In the genomic region with DNA sequence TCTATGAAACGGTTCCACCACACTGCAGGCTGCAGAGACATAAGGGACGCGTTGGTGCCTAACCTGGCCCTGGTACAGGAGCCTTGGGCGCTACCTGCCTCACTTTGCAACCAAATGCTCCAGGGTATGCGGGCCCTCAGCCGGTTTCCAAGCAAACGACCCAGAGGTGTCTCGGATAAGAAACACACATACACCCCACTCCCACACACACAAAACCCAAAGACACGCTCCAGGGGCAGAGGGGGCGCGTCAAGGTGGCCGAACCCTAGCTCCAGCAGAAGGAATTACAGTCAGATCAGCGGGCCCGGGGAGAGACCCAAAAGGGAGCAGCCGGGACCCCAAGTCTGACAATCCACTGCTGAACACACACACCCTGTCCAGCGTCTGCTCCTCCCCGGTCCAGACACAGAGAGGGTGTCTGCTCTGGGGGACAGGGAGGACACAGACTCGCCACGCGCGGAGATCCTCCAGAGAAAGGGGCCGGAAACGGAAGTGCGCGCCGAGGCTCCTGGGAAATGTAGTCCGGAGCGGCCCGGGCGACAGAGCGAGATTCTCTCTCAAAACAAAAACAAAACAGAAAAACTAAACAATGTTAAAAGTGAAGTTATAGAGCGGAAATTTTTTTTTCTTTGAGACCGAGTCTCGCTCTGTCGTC, we compare ENCODE assay signal across 8 cellular contexts. TPM values are rescaled to one million over a fixed set of nuclear protein-coding genes. Genes with fewer than 3 reads are reported as not detected.
DNase-seq lines count a peak whose midpoint lies in the region; ATAC-seq, FAIRE-seq and TF ChIP-seq lines count a peak whose summit lies in the region.
"Not testable (repeated sequence)": the region's sequence is repeated elsewhere in the genome, so short reads cannot be mapped to it uniquely, and the experiment has no call there.

TSS of gene TRIM16 (minus strand) at position 488 of the 655 bp plus-strand sequence. CDS start 32,702 bp downstream, outside the sequence.

- CTCF ChIA-PET in activated CD4-positive, alpha-beta T cell treated with anti-CD3 and anti-CD28 coated beads, Interleukin-2, amount 10 ng/mL, durations not matched to agents 7 days and 5 days (lab: Charles Lee), result not testable (repeated sequence)

- FAIRE-seq in GM19239 (lab: Jason Lieb, UNC), result peak; percentile 86

- not testable (repeated sequence) for DNase-seq in AG09309 (ENCODE audit: low read depth)
- peak; percentile 32 for DNase-seq in GM19239 (ENCODE audit: insufficient read length, low spot score)
- DNase-seq in NCI-H510A treated with DMSO at 0.1 percent for 48 hours (lab: John Stamatoyannopoulos, UW), result peak; percentile 4
- DNase-seq in activated CD4-positive, alpha-beta T cell treated with anti-CD3 and anti-CD28 coated beads, Interleukin-2, amount 10 ng/mL, durations not matched to agents 7 days and 5 days, result peak; percentile 84
- DNase-seq in coronary artery (ENCODE audit: low spot score), result peak; percentile 83
- peak; percentile 72 to 88 for DNase-seq in left colon
- peak; percentile 50 to 71 for DNase-seq in stimulated activated CD4-positive, alpha-beta T cell treated with anti-CD3 and anti-CD28 coated beads, Interleukin-15, amount 100 ng/mL, for 48 hours (ENCODE audit: low read depth in 2 of 2)

- POLR2A ChIA-PET in activated CD4-positive, alpha-beta T cell treated with anti-CD3 and anti-CD28 coated beads, Interleukin-2, amount 10 ng/mL, durations not matched to agents 7 days and 5 days (lab: Charles Lee), result not testable (repeated sequence)

- peak within 1 kb of the TSS; percentile 57 for H3K4me3 ChIP-seq in AG09309 (ENCODE audit: control insufficient read depth, low read depth, low read length)
- H3K4me3 ChIP-seq in coronary artery, result peak within 1 kb of the TSS; percentile 77

- peak; percentile 18 for TF ChIP-seq CTCF in AG09309 (IDR thresholded peaks at IDR 0.05; ENCODE audit: control insufficient read depth, insufficient read depth, low read depth, low read length, missing control alignments)
- TF ChIP-seq CTCF in coronary artery (IDR thresholded peaks at IDR 0.05), result not testable (repeated sequence)

- H3K27me3 Mint-ChIP-seq in activated CD4-positive, alpha-beta T cell treated with anti-CD3 and anti-CD28 coated beads, Interleukin-2, amount 10 ng/mL, durations not matched to agents 7 days and 5 days, result not testable (repeated sequence)

- peak within 1 kb of the TSS; percentile 32 to 65 for H3K27ac ChIP-seq in coronary artery

- H3K4me1 Mint-ChIP-seq in activated CD4-positive, alpha-beta T cell treated with anti-CD3 and anti-CD28 coated beads, Interleukin-2, amount 10 ng/mL, durations not matched to agents 7 days and 5 days, result peaks cover 24% of the 10 kb centered on the region

- peak within 1 kb of the TSS; percentile 91 for H3K27ac Mint-ChIP-seq in activated CD4-positive, alpha-beta T cell treated with anti-CD3 and anti-CD28 coated beads, Interleukin-2, amount 10 ng/mL, durations not matched to agents 7 days and 5 days

- not testable (repeated sequence) for H3K36me3 Mint-ChIP-seq in activated CD4-positive, alpha-beta T cell treated with anti-CD3 and anti-CD28 coated beads, Interleukin-2, amount 10 ng/mL, durations not matched to agents 7 days and 5 days (ENCODE audit: low read depth)

- peak; percentile 97 for ATAC-seq in HG03354 (IDR thresholded peaks at IDR 0.05; ENCODE audit: poor library complexity, severe bottlenecking, unreplicated experiment)
- ATAC-seq in left colon, result peak; percentile 87

- H3K9me3 Mint-ChIP-seq in activated CD4-positive, alpha-beta T cell treated with anti-CD3 and anti-CD28 coated beads, Interleukin-2, amount 10 ng/mL, durations not matched to agents 7 days and 5 days, result not testable (repeated sequence)

- peak within 1 kb of the TSS; percentile 95 for H3K4me3 Mint-ChIP-seq in activated CD4-positive, alpha-beta T cell treated with anti-CD3 and anti-CD28 coated beads, Interleukin-2, amount 10 ng/mL, durations not matched to agents 7 days and 5 days

- intact Hi-C loops in left colon (cut with DNase I, micrococcal nuclease), result not testable (repeated sequence)

RNA-seq across cellular contexts. Expression of gene TRIM16, which starts in this region (rescaled TPM):
- 1 to 10 TPM; 7.2 to 8.7 TPM for total RNA-seq in activated CD4-positive, alpha-beta T cell treated with anti-CD3 and anti-CD28 coated beads, Interleukin-2, amount 10 ng/mL, durations not matched to agents 7 days and 5 days
- total RNA-seq in left colon, result 10 to 100 TPM; 22.5 to 26.0 TPM
